In the genomic region with DNA sequence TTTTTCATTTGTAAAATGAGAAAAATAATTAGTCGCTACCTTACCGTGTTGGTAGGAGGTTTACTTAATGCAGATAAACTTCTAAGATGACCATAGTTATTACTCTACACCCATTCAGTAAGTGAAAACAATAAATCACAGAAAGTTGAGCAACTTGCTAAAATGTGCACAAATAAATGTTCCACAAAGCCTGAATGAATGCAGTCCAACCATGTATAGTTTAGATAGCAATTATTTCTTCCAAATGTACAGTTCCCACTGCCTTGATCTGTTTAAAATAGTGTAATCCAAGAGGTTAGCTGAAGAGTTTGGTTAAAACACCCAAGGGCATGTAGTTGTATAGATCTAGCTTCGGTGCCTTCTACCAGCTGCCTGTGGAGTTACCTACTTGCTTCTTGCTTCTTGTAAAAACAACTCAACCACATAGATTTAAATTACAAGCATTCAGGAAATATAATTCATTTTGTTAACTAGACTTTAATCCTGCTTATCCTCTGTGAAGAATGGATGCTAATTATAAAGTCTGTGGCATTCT, we compare ENCODE assay signal across 26 cellular contexts.
"Had no signal": no experiment of that assay in that cellular context is flagged by ENCODE, and none has a peak within 500 bp of the region (broad histone marks: within the 10 kb centered on the region; RNA-seq: fewer than 3 reads in every experiment).

No MANE protein-coding gene starts in this region.

- H3K4me3 ChIP-seq: hepatocyte, lower lobe of right lung, thyroid gland, upper lobe of right lung had no signal

- H3K27me3 ChIP-seq: hepatocyte, thyroid gland, upper lobe of right lung had no signal

- H3K27ac Mint-ChIP-seq: activated B cell treated with CpG ODN at 0.5 μM for 24 hours; activated CD4-positive, alpha-beta memory T cell treated with anti-CD3 and anti-CD28 coated beads for 36 hours; activated naive CD8-positive, alpha-beta T cell treated with anti-CD3 and anti-CD28 coated beads, Interleukin-2, amount 50 U/mL, for 24 hours; activated T-helper 1 cell treated with anti-CD3 and anti-CD28 coated beads, Interleukin-12 subunit alpha, Interleukin-12 subunit beta, Interleukin-2, Interleukin-4 antibody, amounts not matched to agents 30 ng/mL and 10 ng/mL and 1 ng/mL, durations not matched to agents 14 hours and 24 hours and 36 hours; brain; immature natural killer cell; nephron progenitor cell; stimulated activated naive CD8-positive, alpha-beta T cell treated with anti-CD3 and anti-CD28 coated beads, Interleukin-15, Interleukin-2, amounts not matched to agents 100 ng/mL and 50 ng/mL, for 24 hours; T-helper 1 cell treated with Interleukin-12 subunit alpha and Interleukin-12 subunit beta and Interleukin-4 antibody, amounts not matched to agents 30 μg/mL and 1 μg/mL, for 36 hours had no signal

- H3K9me3 Mint-ChIP-seq: activated B cell treated with CpG ODN at 0.5 μM for 24 hours; activated CD4-positive, alpha-beta memory T cell treated with anti-CD3 and anti-CD28 coated beads for 36 hours; activated naive CD8-positive, alpha-beta T cell treated with anti-CD3 and anti-CD28 coated beads, Interleukin-2, amount 50 U/mL, for 24 hours; activated T-helper 1 cell treated with anti-CD3 and anti-CD28 coated beads, Interleukin-12 subunit alpha, Interleukin-12 subunit beta, Interleukin-2, Interleukin-4 antibody, amounts not matched to agents 30 ng/mL and 10 ng/mL and 1 ng/mL, durations not matched to agents 14 hours and 24 hours and 36 hours; brain; immature natural killer cell; nephron progenitor cell; stimulated activated naive CD8-positive, alpha-beta T cell treated with anti-CD3 and anti-CD28 coated beads, Interleukin-15, Interleukin-2, amounts not matched to agents 100 ng/mL and 50 ng/mL, for 24 hours; T-helper 1 cell treated with Interleukin-12 subunit alpha and Interleukin-12 subunit beta and Interleukin-4 antibody, amounts not matched to agents 30 μg/mL and 1 μg/mL, for 36 hours had no signal

- H3K27me3 Mint-ChIP-seq: activated B cell treated with CpG ODN at 0.5 μM for 24 hours; activated CD4-positive, alpha-beta memory T cell treated with anti-CD3 and anti-CD28 coated beads for 36 hours had no signal

- H3K36me3 Mint-ChIP-seq: activated CD4-positive, alpha-beta memory T cell treated with anti-CD3 and anti-CD28 coated beads for 36 hours; brain; immature natural killer cell had no signal

- H3K4me1 Mint-ChIP-seq: activated B cell treated with CpG ODN at 0.5 μM for 24 hours; activated naive CD8-positive, alpha-beta T cell treated with anti-CD3 and anti-CD28 coated beads, Interleukin-2, amount 50 U/mL, for 24 hours; immature natural killer cell; nephron progenitor cell had no signal

- H3K27ac ChIP-seq: epithelial cell of prostate, hepatocyte, lower lobe of right lung, parathyroid adenoma, thyroid gland, upper lobe of right lung had no signal

- ATAC-seq: activated naive CD8-positive, alpha-beta T cell treated with anti-CD3 and anti-CD28 coated beads, Interleukin-2, amount 50 U/mL, for 24 hours; left lobe of liver; lower lobe of right lung; right cardiac atrium; upper lobe of right lung had no signal

- H3K4me3 Mint-ChIP-seq: activated B cell treated with CpG ODN at 0.5 μM for 24 hours; activated CD4-positive, alpha-beta memory T cell treated with anti-CD3 and anti-CD28 coated beads for 36 hours; activated naive CD8-positive, alpha-beta T cell treated with anti-CD3 and anti-CD28 coated beads, Interleukin-2, amount 50 U/mL, for 24 hours; activated T-helper 1 cell treated with anti-CD3 and anti-CD28 coated beads, Interleukin-12 subunit alpha, Interleukin-12 subunit beta, Interleukin-2, Interleukin-4 antibody, amounts not matched to agents 30 ng/mL and 10 ng/mL and 1 ng/mL, durations not matched to agents 14 hours and 24 hours and 36 hours; brain; immature natural killer cell; nephron progenitor cell; stimulated activated naive CD8-positive, alpha-beta T cell treated with anti-CD3 and anti-CD28 coated beads, Interleukin-15, Interleukin-2, amounts not matched to agents 100 ng/mL and 50 ng/mL, for 24 hours; T-helper 1 cell treated with Interleukin-12 subunit alpha and Interleukin-12 subunit beta and Interleukin-4 antibody, amounts not matched to agents 30 μg/mL and 1 μg/mL, for 36 hours had no signal

- H3K4me1 ChIP-seq: lower lobe of right lung, parathyroid adenoma, thyroid gland, upper lobe of right lung had no signal

- DNase-seq: activated B cell treated with CpG ODN at 0.5 μM for 24 hours; activated CD4-positive, alpha-beta memory T cell treated with anti-CD3 and anti-CD28 coated beads for 36 hours; activated CD4-positive, alpha-beta T cell treated with anti-CD3 and anti-CD28 coated beads for 4 hours; activated gamma-delta T cell; activated naive CD4-positive, alpha-beta T cell treated with anti-CD3 and anti-CD28 coated beads, Interleukin-2, amount 50 U/mL, for 16 hours; activated naive CD8-positive, alpha-beta T cell treated with anti-CD3 and anti-CD28 coated beads, Interleukin-2, amount 50 U/mL, for 24 hours; anterior cingulate cortex; foreskin melanocyte; glutamatergic neuron; immature natural killer cell; lower lobe of right lung; midbrain; nephron progenitor cell; right cardiac atrium; stimulated activated CD4-positive, alpha-beta T cell treated with anti-CD3 and anti-CD28 coated beads, Interleukin-1b, Interleukin-23, amount 100 ng/mL, for 48 hours; substantia nigra; thyroid gland; upper lobe of right lung had no signal

- H3K9me3 ChIP-seq: lower lobe of right lung, thyroid gland, upper lobe of right lung had no signal

- H3K36me3 ChIP-seq: lower lobe of right lung, thyroid gland, upper lobe of right lung had no signal
